Comparison of ENCODE assay signal across 21 cellular contexts in the genomic region with DNA sequence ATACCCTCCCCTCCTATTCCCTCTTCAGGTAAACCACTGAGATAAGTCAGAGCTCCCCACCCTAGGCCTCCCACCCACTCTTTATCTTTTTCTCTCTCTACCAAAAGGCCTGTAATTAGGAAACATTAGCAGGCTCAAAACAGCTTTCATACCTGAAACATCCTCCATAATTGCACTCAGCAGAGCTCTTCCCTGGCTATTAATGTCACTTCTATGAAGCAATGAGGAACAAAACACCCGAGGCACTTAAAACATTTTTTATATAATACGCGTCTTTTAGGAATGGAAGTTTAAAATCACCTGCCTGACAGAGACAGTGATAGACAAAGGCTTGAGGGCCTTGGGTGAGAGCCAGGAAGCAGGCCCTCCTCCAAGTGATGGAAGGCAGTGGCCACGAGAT.
DNase-seq lines count a peak whose midpoint lies in the region; TF ChIP-seq lines count a peak whose summit lies in the region.
"Had no signal": no experiment of that assay in that cellular context is flagged by ENCODE, and none has a peak within 500 bp of the region (broad histone marks: within the 10 kb centered on the region; RNA-seq: fewer than 3 reads in every experiment).

No MANE protein-coding gene starts in this region.

- DNase-seq in NCI-H1417 (lab: John Stamatoyannopoulos, UW): peak; percentile 21 to 88 (median 50)
- DNase-seq in NCI-H146 (lab: John Stamatoyannopoulos, UW): peak; percentile 82
- peak; percentile 94 for DNase-seq in NCI-H2227 treated with DMSO at 0.1 percent for 48 hours (lab: John Stamatoyannopoulos, UW)
- peak; percentile 62 for DNase-seq in putamen (ENCODE audit: low spot score)
- DNase-seq in foreskin fibroblast: no peak
- no peak for DNase-seq in DMS53 treated with DMSO at 0.1 percent for 48 hours (lab: John Stamatoyannopoulos, UW; ENCODE audit: unreplicated experiment)
- DNase-seq in activated naive CD4-positive, alpha-beta T cell treated with anti-CD3 and anti-CD28 coated beads, Interleukin-2, amount 10 ng/mL, durations not matched to agents 7 days and 5 days: no peak
- DNase-seq: ACHN; C1 segment of cervical spinal cord; CD8-positive, alpha-beta memory T cell; DND-41; H7; HFFc6; KBM-7; NCI-H1694; NCI-H2171 treated with DMSO at 0.1 percent for 48 hours; NCI-H510A treated with DMSO at 0.1 percent for 48 hours; NK-92 treated with Interleukin-12 subunit alpha and Interleukin-12 subunit beta, amount 100 ng/mL, for 24 hours; Peyer's patch; SW 1271; T-helper 2 cell had no signal

- no peaks in the 10 kb centered on the region for H3K36me3 Mint-ChIP-seq in activated naive CD4-positive, alpha-beta T cell treated with anti-CD3 and anti-CD28 coated beads, Interleukin-2, amount 10 ng/mL, durations not matched to agents 7 days and 5 days
- H3K36me3 Mint-ChIP-seq: CD8-positive, alpha-beta memory T cell had no signal

- TF ChIP-seq CTCF in foreskin fibroblast (IDR thresholded peaks at IDR 0.05; ENCODE audit: low read depth, low read length): no peak

- no peak overlapping the region for H3K4me3 ChIP-seq in foreskin fibroblast (ENCODE audit: low read depth in 1 of 2, low read length in 2 of 2)
- H3K4me3 ChIP-seq: Peyer's patch had no signal

- CTCF ChIA-PET in activated naive CD4-positive, alpha-beta T cell treated with anti-CD3 and anti-CD28 coated beads, Interleukin-2, amount 10 ng/mL, durations not matched to agents 7 days and 5 days (lab: Charles Lee): no interaction called here

- no peak overlapping the region for H3K27ac Mint-ChIP-seq in activated naive CD4-positive, alpha-beta T cell treated with anti-CD3 and anti-CD28 coated beads, Interleukin-2, amount 10 ng/mL, durations not matched to agents 7 days and 5 days
- H3K27ac Mint-ChIP-seq: HFFc6 had no signal

- H3K27me3 Mint-ChIP-seq in activated naive CD4-positive, alpha-beta T cell treated with anti-CD3 and anti-CD28 coated beads, Interleukin-2, amount 10 ng/mL, durations not matched to agents 7 days and 5 days: peaks cover 7% of the 10 kb centered on the region

- no peaks in the 10 kb centered on the region for H3K9me3 Mint-ChIP-seq in activated naive CD4-positive, alpha-beta T cell treated with anti-CD3 and anti-CD28 coated beads, Interleukin-2, amount 10 ng/mL, durations not matched to agents 7 days and 5 days
- H3K9me3 Mint-ChIP-seq: HFFc6 had no signal

- H3K4me3 Mint-ChIP-seq in activated naive CD4-positive, alpha-beta T cell treated with anti-CD3 and anti-CD28 coated beads, Interleukin-2, amount 10 ng/mL, durations not matched to agents 7 days and 5 days: no peak overlapping the region
- H3K4me3 Mint-ChIP-seq: CD8-positive, alpha-beta memory T cell; HFFc6 had no signal

- no peaks in the 10 kb centered on the region for H3K4me1 Mint-ChIP-seq in activated naive CD4-positive, alpha-beta T cell treated with anti-CD3 and anti-CD28 coated beads, Interleukin-2, amount 10 ng/mL, durations not matched to agents 7 days and 5 days

Comparison
In these comparisons a context has a peak if more than half of its experiments do, and no peak if none do; other contexts are left out.
1. DNase-seq: peak in NCI-H1417 (3 of 3), NCI-H146 (single experiment), NCI-H2227 treated with DMSO at 0.1 percent for 48 hours (single experiment) and putamen (single experiment); none in foreskin fibroblast (0 of 2), DMS53 treated with DMSO at 0.1 percent for 48 hours (single experiment) and activated naive CD4-positive, alpha-beta T cell treated with anti-CD3 and anti-CD28 coated beads, Interleukin-2, amount 10 ng/mL, durations not matched to agents 7 days and 5 days (single experiment).